1 cellular context compared by ENCODE assay signal in genomic region chr14:70853658-70854057, GRCh38.
TF ChIP-seq lines count a peak whose summit lies in the region.
"Not testable (repeated sequence)": the region's sequence is repeated elsewhere in the genome, so short reads cannot be mapped to it uniquely, and the experiment has no call there.

No MANE protein-coding gene starts in this region.

TF ChIP-seq in K562, 482 proteins besides CTCF, POLR2A, EP300 and RAD21 (continues in another document):
- TF ChIP-seq PTTG1 (tag; IDR thresholded peaks at IDR 0.05; ENCODE audit: low read depth) (peak; percentile 82), ESRRA (IDR thresholded peaks at IDR 0.05; ENCODE audit: borderline replicate concordance, low read depth) (peak; percentile 69; the same call in 1 of the 2 replicates), CUX1 (CRISPR knock-in tag; IDR thresholded peaks at IDR 0.05) (peak; percentile 79; the same call in 1 of the 2 replicates), VEZF1 (CRISPR knock-in tag; IDR thresholded peaks at IDR 0.05) (peak; percentile 33; the same call in 1 of the 2 replicates), TCFL5 (CRISPR knock-in tag; conservative IDR thresholded peaks at IDR 0.05) (0 out of 2 replicates have a peak, but pooled peaks have one; percentile 23), NR2C1 (tag; IDR thresholded peaks at IDR 0.05) (peak; percentile 81; the same call in 1 of the 2 replicates), ZNF175 (CRISPR knock-in tag; IDR thresholded peaks at IDR 0.05; ENCODE audit: low read depth) (peak; percentile 96), ZNF197 (CRISPR knock-in tag; IDR thresholded peaks at IDR 0.05; ENCODE audit: low read depth) (peak; percentile 93), ZNF584 (CRISPR knock-in tag; IDR thresholded peaks at IDR 0.05; ENCODE audit: low read depth) (peak; percentile 95), ZNF134 (CRISPR knock-in tag; conservative IDR thresholded peaks at IDR 0.05) (peak; percentile 62; the same call in 1 of the 2 replicates), DMBX1 (CRISPR knock-in tag; IDR thresholded peaks at IDR 0.05; ENCODE audit: borderline replicate concordance) (peak; percentile 86; the same call in 1 of the 2 replicates), HIVEP1 (CRISPR knock-in tag; IDR thresholded peaks at IDR 0.05) (0 out of 2 replicates have a peak, but pooled peaks have one; percentile 26), NR4A1 (tag; IDR thresholded peaks at IDR 0.05) (peak; percentile 85), CREB3 (tag; conservative IDR thresholded peaks at IDR 0.05; ENCODE audit: low read depth) (peak; percentile 94), GTF2A2 (tag; IDR thresholded peaks at IDR 0.05) (peak; percentile 80), ZBTB17 (CRISPR knock-in tag; IDR thresholded peaks at IDR 0.05) (0 out of 2 replicates have a peak, but pooled peaks have one; percentile 22), SMAD3 (CRISPR knock-in tag; conservative IDR thresholded peaks at IDR 0.05) (peak; percentile 89), ZNF444 (CRISPR knock-in tag; IDR thresholded peaks at IDR 0.05) (0 out of 2 replicates have a peak, but pooled peaks have one; percentile 17), ZKSCAN8 (CRISPR knock-in tag; IDR thresholded peaks at IDR 0.05) (peak; percentile 83), MEF2D (tag; conservative IDR thresholded peaks at IDR 0.05; ENCODE audit: low read depth) (peak; percentile 85), GABPA (tag; conservative IDR thresholded peaks at IDR 0.05; ENCODE audit: low read depth) (0 out of 2 replicates have a peak, but pooled peaks have one; percentile 27), E2F3 (CRISPR knock-in tag; IDR thresholded peaks at IDR 0.05) (peak; percentile 79), SRF (CRISPR knock-in tag; IDR thresholded peaks at IDR 0.05) (0 out of 4 replicates have a peak, but pooled peaks of 1 of the 2 experiments have one; percentile 23), ZNF79 (CRISPR knock-in tag; IDR thresholded peaks at IDR 0.05; ENCODE audit: low read depth) (peak; percentile 67; the same call in 1 of the 2 replicates), RFX1 (IDR thresholded peaks at IDR 0.05) (peak; percentile 21), MECOM (CRISPR knock-in tag; IDR thresholded peaks at IDR 0.05) (peak; percentile 76; the same call in 1 of the 2 replicates), ZNF583 (CRISPR knock-in tag; IDR thresholded peaks at IDR 0.05) (peak; percentile 84; the same call in 1 of the 2 replicates), ZNF41 (CRISPR knock-in tag; conservative IDR thresholded peaks at IDR 0.05) (peak; percentile 84; the same call in 1 of the 2 replicates), ILK (tag; IDR thresholded peaks at IDR 0.05; ENCODE audit: borderline replicate concordance, low read depth) (peak; percentile 86)
- TF ChIP-seq NR2C1 (IDR thresholded peaks at IDR 0.05); NR4A1 (CRISPR knock-in tag; IDR thresholded peaks at IDR 0.05): not testable (repeated sequence)
- TF ChIP-seq, protein P1, sequence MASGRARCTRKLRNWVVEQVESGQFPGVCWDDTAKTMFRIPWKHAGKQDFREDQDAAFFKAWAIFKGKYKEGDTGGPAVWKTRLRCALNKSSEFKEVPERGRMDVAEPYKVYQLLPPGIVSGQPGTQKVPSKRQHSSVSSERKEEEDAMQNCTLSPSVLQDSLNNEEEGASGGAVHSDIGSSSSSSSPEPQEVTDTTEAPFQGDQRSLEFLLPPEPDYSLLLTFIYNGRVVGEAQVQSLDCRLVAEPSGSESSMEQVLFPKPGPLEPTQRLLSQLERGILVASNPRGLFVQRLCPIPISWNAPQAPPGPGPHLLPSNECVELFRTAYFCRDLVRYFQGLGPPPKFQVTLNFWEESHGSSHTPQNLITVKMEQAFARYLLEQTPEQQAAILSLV (tag; IDR thresholded peaks at IDR 0.05), result 0 out of 2 replicates have a peak, but pooled peaks have one; percentile 55
- TF ChIP-seq, protein P2, sequence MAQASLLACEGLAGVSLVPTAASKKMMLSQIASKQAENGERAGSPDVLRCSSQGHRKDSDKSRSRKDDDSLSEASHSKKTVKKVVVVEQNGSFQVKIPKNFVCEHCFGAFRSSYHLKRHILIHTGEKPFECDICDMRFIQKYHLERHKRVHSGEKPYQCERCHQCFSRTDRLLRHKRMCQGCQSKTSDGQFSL (CRISPR knock-in tag; IDR thresholded peaks at IDR 0.05), result not testable (repeated sequence)
- TF ChIP-seq, protein P2 (tag; IDR thresholded peaks at IDR 0.05), result peak in 1 of 2 experiments; percentile 93; a peak in 2 of 4 replicates
- TF ChIP-seq, protein P3, sequence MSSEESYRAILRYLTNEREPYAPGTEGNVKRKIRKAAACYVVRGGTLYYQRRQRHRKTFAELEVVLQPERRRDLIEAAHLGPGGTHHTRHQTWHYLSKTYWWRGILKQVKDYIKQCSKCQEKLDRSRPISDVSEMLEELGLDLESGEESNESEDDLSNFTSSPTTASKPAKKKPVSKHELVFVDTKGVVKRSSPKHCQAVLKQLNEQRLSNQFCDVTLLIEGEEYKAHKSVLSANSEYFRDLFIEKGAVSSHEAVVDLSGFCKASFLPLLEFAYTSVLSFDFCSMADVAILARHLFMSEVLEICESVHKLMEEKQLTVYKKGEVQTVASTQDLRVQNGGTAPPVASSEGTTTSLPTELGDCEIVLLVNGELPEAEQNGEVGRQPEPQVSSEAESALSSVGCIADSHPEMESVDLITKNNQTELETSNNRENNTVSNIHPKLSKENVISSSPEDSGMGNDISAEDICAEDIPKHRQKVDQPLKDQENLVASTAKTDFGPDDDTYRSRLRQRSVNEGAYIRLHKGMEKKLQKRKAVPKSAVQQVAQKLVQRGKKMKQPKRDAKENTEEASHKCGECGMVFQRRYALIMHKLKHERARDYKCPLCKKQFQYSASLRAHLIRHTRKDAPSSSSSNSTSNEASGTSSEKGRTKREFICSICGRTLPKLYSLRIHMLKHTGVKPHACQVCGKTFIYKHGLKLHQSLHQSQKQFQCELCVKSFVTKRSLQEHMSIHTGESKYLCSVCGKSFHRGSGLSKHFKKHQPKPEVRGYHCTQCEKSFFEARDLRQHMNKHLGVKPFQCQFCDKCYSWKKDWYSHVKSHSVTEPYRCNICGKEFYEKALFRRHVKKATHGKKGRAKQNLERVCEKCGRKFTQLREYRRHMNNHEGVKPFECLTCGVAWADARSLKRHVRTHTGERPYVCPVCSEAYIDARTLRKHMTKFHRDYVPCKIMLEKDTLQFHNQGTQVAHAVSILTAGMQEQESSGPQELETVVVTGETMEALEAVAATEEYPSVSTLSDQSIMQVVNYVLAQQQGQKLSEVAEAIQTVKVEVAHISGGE (CRISPR knock-in tag; IDR thresholded peaks at IDR 0.05), result peak in 1 of 3 experiments; percentile 65; a peak in 2 of 6 replicates
- TF ChIP-seq, protein P4, sequence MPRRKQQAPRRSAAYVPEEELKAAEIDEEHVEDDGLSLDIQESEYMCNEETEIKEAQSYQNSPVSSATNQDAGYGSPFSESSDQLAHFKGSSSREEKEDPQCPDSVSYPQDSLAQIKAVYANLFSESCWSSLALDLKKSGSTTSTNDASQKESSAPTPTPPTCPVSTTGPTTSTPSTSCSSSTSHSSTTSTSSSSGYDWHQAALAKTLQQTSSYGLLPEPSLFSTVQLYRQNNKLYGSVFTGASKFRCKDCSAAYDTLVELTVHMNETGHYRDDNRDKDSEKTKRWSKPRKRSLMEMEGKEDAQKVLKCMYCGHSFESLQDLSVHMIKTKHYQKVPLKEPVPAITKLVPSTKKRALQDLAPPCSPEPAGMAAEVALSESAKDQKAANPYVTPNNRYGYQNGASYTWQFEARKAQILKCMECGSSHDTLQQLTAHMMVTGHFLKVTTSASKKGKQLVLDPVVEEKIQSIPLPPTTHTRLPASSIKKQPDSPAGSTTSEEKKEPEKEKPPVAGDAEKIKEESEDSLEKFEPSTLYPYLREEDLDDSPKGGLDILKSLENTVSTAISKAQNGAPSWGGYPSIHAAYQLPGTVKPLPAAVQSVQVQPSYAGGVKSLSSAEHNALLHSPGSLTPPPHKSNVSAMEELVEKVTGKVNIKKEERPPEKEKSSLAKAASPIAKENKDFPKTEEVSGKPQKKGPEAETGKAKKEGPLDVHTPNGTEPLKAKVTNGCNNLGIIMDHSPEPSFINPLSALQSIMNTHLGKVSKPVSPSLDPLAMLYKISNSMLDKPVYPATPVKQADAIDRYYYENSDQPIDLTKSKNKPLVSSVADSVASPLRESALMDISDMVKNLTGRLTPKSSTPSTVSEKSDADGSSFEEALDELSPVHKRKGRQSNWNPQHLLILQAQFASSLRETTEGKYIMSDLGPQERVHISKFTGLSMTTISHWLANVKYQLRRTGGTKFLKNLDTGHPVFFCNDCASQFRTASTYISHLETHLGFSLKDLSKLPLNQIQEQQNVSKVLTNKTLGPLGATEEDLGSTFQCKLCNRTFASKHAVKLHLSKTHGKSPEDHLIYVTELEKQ (CRISPR knock-in tag; IDR thresholded peaks at IDR 0.05), result peak; percentile 84; the same call in 1 of the 2 replicates
- TF ChIP-seq, protein P5, sequence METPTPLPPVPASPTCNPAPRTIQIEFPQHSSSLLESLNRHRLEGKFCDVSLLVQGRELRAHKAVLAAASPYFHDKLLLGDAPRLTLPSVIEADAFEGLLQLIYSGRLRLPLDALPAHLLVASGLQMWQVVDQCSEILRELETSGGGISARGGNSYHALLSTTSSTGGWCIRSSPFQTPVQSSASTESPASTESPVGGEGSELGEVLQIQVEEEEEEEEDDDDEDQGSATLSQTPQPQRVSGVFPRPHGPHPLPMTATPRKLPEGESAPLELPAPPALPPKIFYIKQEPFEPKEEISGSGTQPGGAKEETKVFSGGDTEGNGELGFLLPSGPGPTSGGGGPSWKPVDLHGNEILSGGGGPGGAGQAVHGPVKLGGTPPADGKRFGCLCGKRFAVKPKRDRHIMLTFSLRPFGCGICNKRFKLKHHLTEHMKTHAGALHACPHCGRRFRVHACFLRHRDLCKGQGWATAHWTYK (CRISPR knock-in tag; IDR thresholded peaks at IDR 0.05), result 0 out of 2 replicates have a peak, but pooled peaks have one; percentile 44
- TF ChIP-seq, protein P6, sequence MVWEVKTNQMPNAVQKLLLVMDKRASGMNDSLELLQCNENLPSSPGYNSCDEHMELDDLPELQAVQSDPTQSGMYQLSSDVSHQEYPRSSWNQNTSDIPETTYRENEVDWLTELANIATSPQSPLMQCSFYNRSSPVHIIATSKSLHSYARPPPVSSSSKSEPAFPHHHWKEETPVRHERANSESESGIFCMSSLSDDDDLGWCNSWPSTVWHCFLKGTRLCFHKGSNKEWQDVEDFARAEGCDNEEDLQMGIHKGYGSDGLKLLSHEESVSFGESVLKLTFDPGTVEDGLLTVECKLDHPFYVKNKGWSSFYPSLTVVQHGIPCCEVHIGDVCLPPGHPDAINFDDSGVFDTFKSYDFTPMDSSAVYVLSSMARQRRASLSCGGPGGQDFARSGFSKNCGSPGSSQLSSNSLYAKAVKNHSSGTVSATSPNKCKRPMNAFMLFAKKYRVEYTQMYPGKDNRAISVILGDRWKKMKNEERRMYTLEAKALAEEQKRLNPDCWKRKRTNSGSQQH (CRISPR knock-in tag; IDR thresholded peaks at IDR 0.05), result peak; percentile 87
